In genomic region chr3:48636149-48636548, GRCh38 we compare ENCODE assay signal across 8 cellular contexts. TPM values are rescaled to one million over a fixed set of nuclear protein-coding genes. Genes with fewer than 3 reads are reported as not detected.
A peak's percentile ranks its signal among the peaks of the same experiment; 100 is the strongest.
DNase-seq lines count a peak whose midpoint lies in the region; ATAC-seq, FAIRE-seq and TF ChIP-seq lines count a peak whose summit lies in the region.

No MANE protein-coding gene starts in this region.

- FAIRE-seq in GM12891 (lab: Jason Lieb, UNC), result no peak

- no peak for TF ChIP-seq CTCF in HL-60 (IDR thresholded peaks at IDR 0.05; ENCODE audit: insufficient read depth, low read length)

- peaks cover 21% of the 10 kb centered on the region for H3K4me1 Mint-ChIP-seq in activated T-helper 2 cell treated with anti-CD3 and anti-CD28 coated beads, Interferon-gamma antibody, Interleukin-2, Interleukin-4, amounts not matched to agents 10 μg/mL and 5 μg/mL and 100 μg/mL, durations not matched to agents 14 hours and 24 hours and 36 hours (ENCODE audit: low read depth)
- H3K4me1 Mint-ChIP-seq in stimulated activated effector memory CD8-positive, alpha-beta T cell treated with anti-CD3 and anti-CD28 coated beads, Interleukin-12 subunit alpha, Interleukin-12 subunit beta, amount 100 ng/mL, for 72 hours, result peaks cover 16% of the 10 kb centered on the region

- H3K9me3 Mint-ChIP-seq in activated T-helper 2 cell treated with anti-CD3 and anti-CD28 coated beads, Interferon-gamma antibody, Interleukin-2, Interleukin-4, amounts not matched to agents 10 μg/mL and 5 μg/mL and 100 μg/mL, durations not matched to agents 14 hours and 24 hours and 36 hours, result no peaks in the 10 kb centered on the region
- H3K9me3 Mint-ChIP-seq in stimulated activated effector memory CD8-positive, alpha-beta T cell treated with anti-CD3 and anti-CD28 coated beads, Interleukin-12 subunit alpha, Interleukin-12 subunit beta, amount 100 ng/mL, for 72 hours, result no peaks in the 10 kb centered on the region

- DNase-seq in HL-60 (ENCODE audit: low read depth in 1 of 2, low spot score in 1 of 2) (no peak), AG08395 (ENCODE audit: low spot score) (no peak), superior temporal gyrus (ENCODE audit: extremely low spot score) (no peak), globus pallidus (ENCODE audit: low spot score) (no peak), GM12891 (ENCODE audit: insufficient read length, low spot score) (no peak)
- no peak for DNase-seq in activated T-helper 2 cell treated with anti-CD3 and anti-CD28 coated beads, Interferon-gamma antibody, Interleukin-2, Interleukin-4, amounts not matched to agents 10 μg/mL and 5 μg/mL and 100 μg/mL, durations not matched to agents 14 hours and 24 hours and 36 hours (ENCODE audit: low spot score)
- no peak for DNase-seq in stimulated activated effector memory CD8-positive, alpha-beta T cell treated with anti-CD3 and anti-CD28 coated beads, Interleukin-12 subunit alpha, Interleukin-12 subunit beta, amount 100 ng/mL, for 72 hours (ENCODE audit: low spot score in 2 of 2)

- H3K4me3 Mint-ChIP-seq in activated T-helper 2 cell treated with anti-CD3 and anti-CD28 coated beads, Interferon-gamma antibody, Interleukin-2, Interleukin-4, amounts not matched to agents 10 μg/mL and 5 μg/mL and 100 μg/mL, durations not matched to agents 14 hours and 24 hours and 36 hours (ENCODE audit: low read depth), result peak overlapping the region; percentile 92
- H3K4me3 Mint-ChIP-seq in stimulated activated effector memory CD8-positive, alpha-beta T cell treated with anti-CD3 and anti-CD28 coated beads, Interleukin-12 subunit alpha, Interleukin-12 subunit beta, amount 100 ng/mL, for 72 hours, result peak overlapping the region; percentile 80

- ATAC-seq in stimulated activated effector memory CD8-positive, alpha-beta T cell treated with anti-CD3 and anti-CD28 coated beads, Interleukin-12 subunit alpha, Interleukin-12 subunit beta, amount 100 ng/mL, for 72 hours, result no peak

- H3K9me3 ChIP-seq in iPS-18c (ENCODE audit: control insufficient read depth, insufficient read depth, low read length), result peaks cover 2% of the 10 kb centered on the region

- intact Hi-C loops in activated T-helper 2 cell treated with anti-CD3 and anti-CD28 coated beads, Interferon-gamma antibody, Interleukin-2, Interleukin-4, amounts not matched to agents 10 μg/mL and 5 μg/mL and 100 μg/mL, durations not matched to agents 14 hours and 24 hours and 36 hours (cut with micrococcal nuclease), result loop anchor here (5.0 to 10.0 kb wide), 2 partner anchors 161 to 234 kb away; no protein-coding TSS in a partner anchor

- H3K27me3 ChIP-seq in HL-60 (ENCODE audit: insufficient read depth, poor library complexity, severe bottlenecking), result no peaks in the 10 kb centered on the region

- peak overlapping the region; percentile 87 for H3K27ac Mint-ChIP-seq in activated T-helper 2 cell treated with anti-CD3 and anti-CD28 coated beads, Interferon-gamma antibody, Interleukin-2, Interleukin-4, amounts not matched to agents 10 μg/mL and 5 μg/mL and 100 μg/mL, durations not matched to agents 14 hours and 24 hours and 36 hours
- peak overlapping the region; percentile 81 for H3K27ac Mint-ChIP-seq in stimulated activated effector memory CD8-positive, alpha-beta T cell treated with anti-CD3 and anti-CD28 coated beads, Interleukin-12 subunit alpha, Interleukin-12 subunit beta, amount 100 ng/mL, for 72 hours

- H3K27me3 Mint-ChIP-seq in activated T-helper 2 cell treated with anti-CD3 and anti-CD28 coated beads, Interferon-gamma antibody, Interleukin-2, Interleukin-4, amounts not matched to agents 10 μg/mL and 5 μg/mL and 100 μg/mL, durations not matched to agents 14 hours and 24 hours and 36 hours (ENCODE audit: low read depth), result no peaks in the 10 kb centered on the region

- TF ChIP-seq POLR2A in GM12891 (IDR thresholded peaks at IDR 0.05; ENCODE audit: low read depth, low read length), result no peak

- H3K27ac ChIP-seq in HL-60 (replicated peaks), result peak overlapping the region; percentile 64

- H3K36me3 Mint-ChIP-seq in activated T-helper 2 cell treated with anti-CD3 and anti-CD28 coated beads, Interferon-gamma antibody, Interleukin-2, Interleukin-4, amounts not matched to agents 10 μg/mL and 5 μg/mL and 100 μg/mL, durations not matched to agents 14 hours and 24 hours and 36 hours (ENCODE audit: low read depth), result peaks cover 20% of the 10 kb centered on the region
- peaks cover 21% of the 10 kb centered on the region for H3K36me3 Mint-ChIP-seq in stimulated activated effector memory CD8-positive, alpha-beta T cell treated with anti-CD3 and anti-CD28 coated beads, Interleukin-12 subunit alpha, Interleukin-12 subunit beta, amount 100 ng/mL, for 72 hours

- H3K4me3 ChIP-seq in HL-60 (replicated peaks; ENCODE audit: insufficient read depth, low read length), result peak overlapping the region; percentile 88
- peak overlapping the region; percentile 99 for H3K4me3 ChIP-seq in iPS-18c (ENCODE audit: insufficient read depth, low read depth, low read length)

TF ChIP-seq in GM12891, 5 proteins besides CTCF, POLR2A, EP300 and RAD21:
- TF ChIP-seq POU2F2 (IDR thresholded peaks at IDR 0.05; ENCODE audit: low read depth, low read length) (no peak), PAX5 (IDR thresholded peaks at IDR 0.05; ENCODE audit: insufficient read depth, low read length, severe bottlenecking) (no peak), POLR2AphosphoS5 (IDR thresholded peaks at IDR 0.05; ENCODE audit: low read depth, low read length) (no peak), SPI1 (IDR thresholded peaks at IDR 0.05; ENCODE audit: low read depth, low read length) (no peak), TAF1 (IDR thresholded peaks at IDR 0.05; ENCODE audit: low read depth, low read length) (no peak)

RNA-seq across cellular contexts. Expression of gene SLC26A6, which starts 0.9 kb away (rescaled TPM):
- total RNA-seq in activated T-helper 2 cell treated with anti-CD3 and anti-CD28 coated beads, Interferon-gamma antibody, Interleukin-2, Interleukin-4, amounts not matched to agents 10 μg/mL and 5 μg/mL and 100 μg/mL, durations not matched to agents 14 hours and 24 hours and 36 hours, result 85.1 and 89.6 TPM in 2 replicates
- 6.7 TPM for polyA plus RNA-seq in GM12891 (2012; ENCODE audit: low read depth, missing spikeins)

RNA-seq across cellular contexts. Expression of gene TMEM89, which starts 14.6 kb away (rescaled TPM):
- total RNA-seq in activated T-helper 2 cell treated with anti-CD3 and anti-CD28 coated beads, Interferon-gamma antibody, Interleukin-2, Interleukin-4, amounts not matched to agents 10 μg/mL and 5 μg/mL and 100 μg/mL, durations not matched to agents 14 hours and 24 hours and 36 hours, result 0.80 and 0.87 TPM in 2 replicates
- polyA plus RNA-seq in GM12891 (2012; ENCODE audit: low read depth, missing spikeins), result not detected

RNA-seq across cellular contexts. Expression of gene CELSR3, which starts 26.5 kb away (rescaled TPM):
- total RNA-seq in activated T-helper 2 cell treated with anti-CD3 and anti-CD28 coated beads, Interferon-gamma antibody, Interleukin-2, Interleukin-4, amounts not matched to agents 10 μg/mL and 5 μg/mL and 100 μg/mL, durations not matched to agents 14 hours and 24 hours and 36 hours, result 16.0 and 16.5 TPM in 2 replicates
- polyA plus RNA-seq in GM12891 (2012; ENCODE audit: low read depth, missing spikeins), result 0.35 TPM

RNA-seq across cellular contexts. Expression of gene UQCRC1, which starts 26.7 kb away (rescaled TPM):
- total RNA-seq in activated T-helper 2 cell treated with anti-CD3 and anti-CD28 coated beads, Interferon-gamma antibody, Interleukin-2, Interleukin-4, amounts not matched to agents 10 μg/mL and 5 μg/mL and 100 μg/mL, durations not matched to agents 14 hours and 24 hours and 36 hours, result 248 and 273 TPM in 2 replicates
- polyA plus RNA-seq in GM12891 (2012; ENCODE audit: low read depth, missing spikeins), result 167 TPM

RNA-seq across cellular contexts. Expression of gene COL7A1, which starts 41.0 kb away (rescaled TPM):
- 1.9 and 2.4 TPM in 2 replicates for total RNA-seq in activated T-helper 2 cell treated with anti-CD3 and anti-CD28 coated beads, Interferon-gamma antibody, Interleukin-2, Interleukin-4, amounts not matched to agents 10 μg/mL and 5 μg/mL and 100 μg/mL, durations not matched to agents 14 hours and 24 hours and 36 hours
- polyA plus RNA-seq in GM12891 (2012; ENCODE audit: low read depth, missing spikeins), result 2.1 TPM
